9 cellular contexts compared by ENCODE assay signal in genomic region chr4:101191302-101192098, GRCh38.
A peak's percentile ranks its signal among the peaks of the same experiment; 100 is the strongest.
DNase-seq lines count a peak whose midpoint lies in the region; ATAC-seq, FAIRE-seq and TF ChIP-seq lines count a peak whose summit lies in the region.
"Had no signal": no experiment of that assay in that cellular context is flagged by ENCODE, and none has a peak within 500 bp of the region (broad histone marks: within the 10 kb centered on the region; RNA-seq: fewer than 3 reads in every experiment).

No MANE protein-coding gene starts in this region.

- no peaks in the 10 kb centered on the region for H3K9me3 ChIP-seq in HCT116 (ENCODE audit: control insufficient read depth in 1 of 2, insufficient read depth in 1 of 2, low read depth in 1 of 2, low read length in 2 of 2)
- H3K9me3 ChIP-seq in skeletal muscle tissue (ENCODE audit: control insufficient read depth in 3 of 3, low read length in 3 of 3) = no peaks in the 10 kb centered on the region

- no peak for TF ChIP-seq POLR2A in HCT116 (IDR thresholded peaks at IDR 0.05; ENCODE audit: borderline replicate concordance, extremely low read depth, insufficient read depth, insufficient read length)

- H3K9ac ChIP-seq in HCT116 (ENCODE audit: low read length) = no peak overlapping the region
- H3K9ac ChIP-seq in skeletal muscle tissue (ENCODE audit: low read depth in 1 of 3, low read length in 3 of 3) = peak overlapping the region in 2 of 3 donors; percentile 1 to 50

- no peak for TF ChIP-seq RAD21 in HCT116 (IDR thresholded peaks at IDR 0.05; ENCODE audit: low read depth)

- H3K4me3 ChIP-seq in HCT116 (replicated peaks in 1 of 2; ENCODE audit: low read depth in 1 of 2, low read length in 2 of 2) (no peak overlapping the region), bronchial epithelial cell (ENCODE audit: low read depth, low read length) (no peak overlapping the region), skeletal muscle tissue (ENCODE audit: low read length in 3 of 3) (peak overlapping the region in 1 of 3 donors; percentile 1)

- TF ChIP-seq CTCF in HCT116 (IDR thresholded peaks at IDR 0.05 in 2 of 3, conservative IDR thresholded peaks at IDR 0.05 in 1 of 3; ENCODE audit: borderline replicate concordance in 1 of 3, insufficient read depth in 1 of 3, low read depth in 2 of 3, low read length in 2 of 3) (no peak), bronchial epithelial cell (IDR thresholded peaks at IDR 0.05; ENCODE audit: insufficient read depth, low read length, severe bottlenecking) (no peak)

- CTCF ChIA-PET in HCT116 (lab: Charles Lee) = no interaction called here

- peaks cover 51% of the 10 kb centered on the region for H3K79me2 ChIP-seq in HCT116 (ENCODE audit: insufficient read depth, low read length)

- DNase-seq in HCT116 (ENCODE audit: low read depth, low spot score) (no peak), bronchial epithelial cell (ENCODE audit: low read depth) (no peak), iris pigment epithelial cell (ENCODE audit: low read depth) (peak; percentile 85), activated gamma-delta T cell (lab: John Stamatoyannopoulos, UW) (no peak)
- DNase-seq in naive thymus-derived CD8-positive, alpha-beta T cell = no peak
- DNase-seq: T-cell had no signal

- H3K36me3 Mint-ChIP-seq in naive thymus-derived CD8-positive, alpha-beta T cell = peaks cover 0 to 18% (median 17%) of the 10 kb centered on the region in 3 donors

- H2AFZ ChIP-seq in HCT116 (ENCODE audit: low read depth, low read length, poor library complexity, severe bottlenecking) = no peak overlapping the region

- no peak for ATAC-seq in HCT116
- ATAC-seq in GM18517 (IDR thresholded peaks at IDR 0.05; ENCODE audit: unreplicated experiment) = no peak
- no peak for ATAC-seq in GM19463 (IDR thresholded peaks at IDR 0.05; ENCODE audit: unreplicated experiment)
- ATAC-seq in naive thymus-derived CD8-positive, alpha-beta T cell = no peak
- ATAC-seq: T-cell had no signal

- POLR2A ChIA-PET in HCT116 (lab: Charles Lee) = no interaction called here
- POLR2A ChIA-PET in naive thymus-derived CD8-positive, alpha-beta T cell (lab: Charles Lee) = no interaction called here

- peak; percentile 13 for FAIRE-seq in bronchial epithelial cell (lab: Jason Lieb, UNC)

- H3K4me1 ChIP-seq in HCT116 (ENCODE audit: control insufficient read depth in 1 of 2, insufficient read depth in 2 of 2, low read length in 2 of 2) = peaks cover 22 to 42% of the 10 kb centered on the region in 2 experiments
- H3K4me1 ChIP-seq in skeletal muscle tissue (ENCODE audit: control insufficient read depth in 3 of 3, insufficient read depth in 3 of 3, low read length in 3 of 3) = peaks cover 17 to 30% (median 21%) of the 10 kb centered on the region in 3 donors

- H3K4me1 Mint-ChIP-seq in naive thymus-derived CD8-positive, alpha-beta T cell = peaks cover 7 to 30% (median 11%) of the 10 kb centered on the region in 4 donors

- H3K27me3 ChIP-seq in HCT116 (ENCODE audit: insufficient read depth, low read length) (no peaks in the 10 kb centered on the region), bronchial epithelial cell (ENCODE audit: control insufficient read depth, insufficient read depth, low read length) (no peaks in the 10 kb centered on the region), skeletal muscle tissue (ENCODE audit: control insufficient read depth in 3 of 3, insufficient read depth in 3 of 3, low read length in 3 of 3) (no peaks in the 10 kb centered on the region)

- BruUV-seq in HCT116 (replicated peaks; lab: Mats Ljungman, UMichigan) = no TSS peak

- H3K27ac Mint-ChIP-seq in naive thymus-derived CD8-positive, alpha-beta T cell = no peak overlapping the region
- H3K27ac Mint-ChIP-seq: T-cell had no signal

- no peaks in the 10 kb centered on the region for H3K27me3 Mint-ChIP-seq in naive thymus-derived CD8-positive, alpha-beta T cell
- H3K27me3 Mint-ChIP-seq: T-cell had no signal

- intact Hi-C loops in HCT116 (cut with micrococcal nuclease) = no loop called here

- H3K4me2 ChIP-seq in HCT116 (ENCODE audit: low read length) = no peak overlapping the region

- H3K9me3 Mint-ChIP-seq in naive thymus-derived CD8-positive, alpha-beta T cell = no peaks in the 10 kb centered on the region
- H3K9me3 Mint-ChIP-seq: T-cell had no signal

- no peaks in the 10 kb centered on the region for H4K20me1 ChIP-seq in HCT116 (ENCODE audit: insufficient read depth)

- RAD21 ChIA-PET in HCT116 (lab: Charles Lee; ENCODE audit: low non-redundant PET in 1 of 2, low total read pairs in 2 of 2, uncharacterized antibody in 2 of 2, unreplicated experiment in 2 of 2) = no interaction called here

- no peaks in the 10 kb centered on the region for H3K9me2 ChIP-seq in HCT116 (ENCODE audit: insufficient read depth)

- peaks cover 0 to 10% of the 10 kb centered on the region in 2 experiments; a peak in 2 of 4 replicates for H3K36me3 ChIP-seq in HCT116 (ENCODE audit: control insufficient read depth in 1 of 2, insufficient read depth in 2 of 2, low read length in 2 of 2)
- no peaks in the 10 kb centered on the region for H3K36me3 ChIP-seq in bronchial epithelial cell (ENCODE audit: control insufficient read depth, insufficient read depth, low read length)
- peaks cover 0 to 4% (median 0%) of the 10 kb centered on the region in 3 donors for H3K36me3 ChIP-seq in skeletal muscle tissue (ENCODE audit: control insufficient read depth in 3 of 3, insufficient read depth in 3 of 3, low read length in 3 of 3)

- H3K27ac ChIP-seq in HCT116 (ENCODE audit: low read depth, low read length) (peak overlapping the region; percentile 33; the same call in 1 of the 2 replicates), skeletal muscle tissue (ENCODE audit: low read depth, low read length) (peak overlapping the region; percentile 69)

- H3K4me3 Mint-ChIP-seq in naive thymus-derived CD8-positive, alpha-beta T cell = no peak overlapping the region
- H3K4me3 Mint-ChIP-seq: T-cell had no signal

TF ChIP-seq in HCT116, 20 proteins besides CTCF, POLR2A, EP300 and RAD21:
- TF ChIP-seq SIN3A (IDR thresholded peaks at IDR 0.05; ENCODE audit: low read depth) = no peak
- TF ChIP-seq EGR1 (IDR thresholded peaks at IDR 0.05; ENCODE audit: low read depth) = no peak
- no peak for TF ChIP-seq ZBTB33 (IDR thresholded peaks at IDR 0.05; ENCODE audit: extremely low read depth, insufficient replicate concordance, low read length)
- TF ChIP-seq SRF (IDR thresholded peaks at IDR 0.05; ENCODE audit: low read depth) = no peak
- no peak for TF ChIP-seq SP1 (IDR thresholded peaks at IDR 0.05; ENCODE audit: low read depth)
- TF ChIP-seq CBX3 (IDR thresholded peaks at IDR 0.05; ENCODE audit: low read depth) = no peak
- TF ChIP-seq JUND (IDR thresholded peaks at IDR 0.05) = no peak
